15 cellular contexts compared by ENCODE assay signal in genomic region chr11:26225643-26226042, GRCh38.
DNase-seq lines count a peak whose midpoint lies in the region; TF ChIP-seq lines count a peak whose summit lies in the region.
"Had no signal": no experiment of that assay in that cellular context is flagged by ENCODE, and none has a peak within 500 bp of the region (broad histone marks: within the 10 kb centered on the region; RNA-seq: fewer than 3 reads in every experiment).

No MANE protein-coding gene starts in this region.

- no peak overlapping the region for H3K27ac ChIP-seq in ACC112 (ENCODE audit: low read depth, low read length)
- no peak overlapping the region for H3K27ac ChIP-seq in GM23248
- H3K27ac ChIP-seq in RWPE1 = no peak overlapping the region
- H3K27ac ChIP-seq: HL-60 had no signal

- peak overlapping the region; percentile 57 for H2AFZ ChIP-seq in ACC112 (ENCODE audit: low read length, unreplicated experiment)
- peak overlapping the region; percentile 24; the same call in 1 of the 2 replicates for H2AFZ ChIP-seq in GM23248

- DNase-seq in GM23248 (no peak), adipocyte (ENCODE audit: low read depth) (no peak), middle frontal gyrus (ENCODE audit: extremely low spot score, low spot score) (peak; percentile 66), NCI-H2227 treated with DMSO at 0.1 percent for 48 hours (lab: John Stamatoyannopoulos, UW) (no peak), posterior vena cava (ENCODE audit: low spot score) (no peak), RWPE1 (ENCODE audit: low spot score) (no peak)
- DNase-seq: 8988T; ACHN; C1 segment of cervical spinal cord; Calu3; CD4-positive, alpha-beta T cell; DND-41; GDM1 had no signal

- peaks cover 35% of the 10 kb centered on the region for H3F3A ChIP-seq in GM23248 (ENCODE audit: insufficient read depth)

- no peaks in the 10 kb centered on the region for H4K20me1 ChIP-seq in GM23248 (ENCODE audit: insufficient read depth)

- no peak overlapping the region for H3K4me2 ChIP-seq in GM23248 (ENCODE audit: unreplicated experiment)

- H3K9me3 ChIP-seq in GM23248 (ENCODE audit: low read depth) (no peaks in the 10 kb centered on the region), adipocyte (ENCODE audit: control insufficient read depth, low read length) (peaks cover 3% of the 10 kb centered on the region)

- H3K4me3 ChIP-seq in ACC112 (ENCODE audit: low read depth, low read length) (no peak overlapping the region), GM23248 (no peak overlapping the region), adipocyte (ENCODE audit: low read length) (no peak overlapping the region)

- H3K9me2 ChIP-seq in GM23248 (ENCODE audit: insufficient read depth) = no peaks in the 10 kb centered on the region

- no peaks in the 10 kb centered on the region for H3K27me3 ChIP-seq in ACC112 (ENCODE audit: insufficient read depth, low read length)
- H3K27me3 ChIP-seq in GM23248 (replicated peaks; ENCODE audit: insufficient read depth) = no peaks in the 10 kb centered on the region
- no peaks in the 10 kb centered on the region for H3K27me3 ChIP-seq in adipocyte (replicated peaks; ENCODE audit: control insufficient read depth, insufficient read depth, low read length)

- intact Hi-C loops in posterior vena cava (cut with DNase I) = no loop called here

- CTCF ChIA-PET in RWPE1 (lab: Yijun Ruan, JAX) = interaction anchor here (0.6 kb wide), 1 partner anchor 39 kb away, joined by 3 read pairs; no protein-coding TSS in a partner anchor

- H3K36me3 ChIP-seq in ACC112 (ENCODE audit: insufficient read depth, low read length) (no peaks in the 10 kb centered on the region), GM23248 (ENCODE audit: low read depth) (no peaks in the 10 kb centered on the region), adipocyte (ENCODE audit: control insufficient read depth, insufficient read depth, low read length, severe bottlenecking) (no peaks in the 10 kb centered on the region)

- 97 to 100% methylated on average over 1 of the region's 1 CpG for WGBS in GM23248 (ENCODE audit: low coverage in 1 of 2, low lambda C conversion rate in 2 of 2, missing lambda C conversion rate in 2 of 2), 2 experiments

- no peak for TF ChIP-seq CTCF in RWPE1 (conservative IDR thresholded peaks at IDR 0.05; ENCODE audit: low read depth)

- in situ Hi-C loops in GM23248 (cut with MboI) = loop anchor here (5.0 kb wide), 1 partner anchor 243 kb away; no protein-coding TSS in a partner anchor

- peaks cover 35% of the 10 kb centered on the region for H3K4me1 ChIP-seq in ACC112 (ENCODE audit: control insufficient read depth, insufficient read depth, low read length, unreplicated experiment)
- H3K4me1 ChIP-seq in GM23248 (ENCODE audit: insufficient read depth) = peaks cover 38% of the 10 kb centered on the region
- peaks cover 25% of the 10 kb centered on the region for H3K4me1 ChIP-seq in adipocyte (ENCODE audit: control insufficient read depth, insufficient read depth, low read length)

- H3K9ac ChIP-seq in GM23248 (no peak overlapping the region), adipocyte (ENCODE audit: low read length) (peak overlapping the region; percentile 43)

- H3K79me2 ChIP-seq in ACC112 (ENCODE audit: control insufficient read depth, insufficient read depth, low read length, unreplicated experiment) (no peaks in the 10 kb centered on the region), GM23248 (ENCODE audit: insufficient read depth) (no peaks in the 10 kb centered on the region)

- POLR2A ChIA-PET in RWPE1 (lab: Yijun Ruan, JAX; ENCODE audit: low non-redundant PET) = no interaction called here
